In the genomic region with DNA sequence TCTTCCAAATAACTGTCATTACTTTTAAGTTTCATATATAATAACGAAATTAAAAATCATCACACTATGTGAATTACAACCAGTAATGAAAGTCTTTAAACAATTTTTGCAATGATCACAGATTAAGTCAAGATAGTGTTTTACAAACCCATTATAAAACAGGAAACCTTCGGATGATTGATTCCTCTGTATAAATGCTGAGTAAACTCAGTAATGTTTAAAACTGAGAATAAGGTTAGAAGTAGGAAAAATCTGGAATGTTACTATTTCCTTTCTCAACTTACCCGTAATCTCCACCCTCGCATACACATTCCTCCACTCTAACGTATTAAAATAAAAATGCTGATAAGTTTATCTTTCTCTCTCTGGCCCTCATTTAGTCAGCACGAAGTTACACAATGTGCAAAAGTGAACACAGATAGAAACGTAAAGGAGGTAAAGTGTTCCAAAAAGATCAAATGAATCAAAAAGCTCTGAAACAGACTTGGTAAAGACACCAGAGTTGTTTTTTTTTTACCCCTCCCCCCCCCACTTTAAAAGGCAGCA, we compare ENCODE assay signal across 8 cellular contexts. TPM values are rescaled to one million over a fixed set of nuclear protein-coding genes. Genes with fewer than 3 reads are reported as not detected.
DNase-seq lines count a peak whose midpoint lies in the region; ATAC-seq and TF ChIP-seq lines count a peak whose summit lies in the region.

No MANE protein-coding gene starts in this region.

- peak overlapping the region; percentile 85 for H3K27ac ChIP-seq in RWPE2 (ENCODE audit: poor library complexity, severe bottlenecking)
- H3K27ac ChIP-seq in prostate gland = peak overlapping the region in 1 of 2 donors; percentile 97

- intact Hi-C loops in prostate gland (cut with DNase I) = no loop called here

- peak overlapping the region; percentile 100 for H3K9ac ChIP-seq in ES-I3 (ENCODE audit: low read depth, low read length)

- TF ChIP-seq CTCF in RWPE2 (IDR thresholded peaks at IDR 0.05; ENCODE audit: poor library complexity, severe bottlenecking) (no peak), prostate gland (IDR thresholded peaks at IDR 0.05) (no peak)

- H3K27me3 ChIP-seq in RWPE2 (ENCODE audit: insufficient read depth, poor library complexity, severe bottlenecking) = no peaks in the 10 kb centered on the region
- H3K27me3 ChIP-seq in prostate gland (replicated peaks; ENCODE audit: insufficient read depth) = no peaks in the 10 kb centered on the region

- no peak for TF ChIP-seq POLR2A in prostate gland (IDR thresholded peaks at IDR 0.05)

- DNase-seq in RWPE2 (ENCODE audit: low spot score) = no peak
- DNase-seq in fibroblast of gingiva (ENCODE audit: low read depth) = peak; percentile 16
- no peak for DNase-seq in prostate gland (ENCODE audit: low spot score)
- no peak for DNase-seq in DMS79 (lab: John Stamatoyannopoulos, UW)
- no peak for DNase-seq in NCI-H2196 treated with DMSO at 0.1 percent for 48 hours (lab: John Stamatoyannopoulos, UW; ENCODE audit: unreplicated experiment)

- H3K36me3 ChIP-seq in ES-I3 (ENCODE audit: insufficient read depth, low read length) = peaks cover 4% of the 10 kb centered on the region; the same call in 1 of the 2 replicates
- H3K36me3 ChIP-seq in RWPE2 (ENCODE audit: low read depth) = peaks cover 40% of the 10 kb centered on the region
- no peaks in the 10 kb centered on the region for H3K36me3 ChIP-seq in prostate gland

- WGBS in prostate gland = 4% methylated on average over 7 of the region's 7 CpGs

- H3K9me3 ChIP-seq in ES-I3 (ENCODE audit: control insufficient read depth, insufficient read depth, low read length) (no peaks in the 10 kb centered on the region), RWPE2 (ENCODE audit: severe bottlenecking) (no peaks in the 10 kb centered on the region), prostate gland (no peaks in the 10 kb centered on the region)

- H3K4me1 ChIP-seq in ES-I3 (ENCODE audit: insufficient read depth, low read length) = no peaks in the 10 kb centered on the region; the same call in 1 of the 2 replicates
- H3K4me1 ChIP-seq in RWPE2 (ENCODE audit: insufficient read depth, poor library complexity, severe bottlenecking) = peaks cover 3% of the 10 kb centered on the region
- no peaks in the 10 kb centered on the region for H3K4me1 ChIP-seq in prostate gland (replicated peaks)

- ATAC-seq in RWPE2 (ENCODE audit: low read depth) (no peak), HG03571 (IDR thresholded peaks at IDR 0.05; ENCODE audit: unreplicated experiment) (no peak), HG03280 (IDR thresholded peaks at IDR 0.05; ENCODE audit: unreplicated experiment) (no peak)

- H3K4me3 ChIP-seq in RWPE2 (ENCODE audit: severe bottlenecking) (peak overlapping the region; percentile 66), prostate gland (peak overlapping the region; percentile 83)

RNA-seq across cellular contexts. Expression of gene ZFC3H1, which starts 1.6 kb away (rescaled TPM):
- total RNA-seq in prostate gland = 10 to 100 TPM; 20.8 to 45.2 TPM

RNA-seq across cellular contexts. Expression of gene THAP2, which starts 2.1 kb away (rescaled TPM):
- total RNA-seq in prostate gland = 1 to 10 TPM; 2.4 to 4.8 TPM

RNA-seq across cellular contexts. Expression of gene TMEM19, which starts 23.8 kb away (rescaled TPM):
- 10 to 100 TPM; 21.1 to 39.0 TPM for total RNA-seq in prostate gland
